16 cellular contexts compared by ENCODE assay signal in the genomic region with DNA sequence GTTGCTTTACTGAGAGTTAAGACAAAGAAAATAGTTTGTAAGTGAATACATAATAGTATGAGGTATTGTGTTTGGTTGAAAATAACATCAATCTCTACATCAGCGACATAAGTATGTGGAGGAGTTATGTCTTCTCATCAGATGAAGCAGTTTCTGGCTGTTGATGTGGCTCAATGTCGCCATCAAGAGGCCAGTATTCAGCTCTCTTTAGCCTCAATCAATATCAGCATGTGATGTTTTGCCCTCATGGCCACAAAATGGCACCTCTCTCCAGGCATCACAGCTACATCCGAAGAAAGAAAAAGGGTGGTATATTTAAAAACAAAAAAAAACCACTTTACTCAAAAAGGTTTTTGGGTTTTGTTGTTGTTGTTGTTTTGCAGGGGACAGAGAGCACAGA.
DNase-seq lines count a peak whose midpoint lies in the region; TF ChIP-seq lines count a peak whose summit lies in the region.
"Had no signal": no experiment of that assay in that cellular context is flagged by ENCODE, and none has a peak within 500 bp of the region (broad histone marks: within the 10 kb centered on the region; RNA-seq: fewer than 3 reads in every experiment).

No MANE protein-coding gene starts in this region.

- POLR2A ChIA-PET in CD8-positive, alpha-beta memory T cell (lab: Charles Lee): no interaction called here

- TF ChIP-seq CTCF in choroid plexus epithelial cell (conservative IDR thresholded peaks at IDR 0.05; ENCODE audit: low read depth, low read length) (peak; percentile 34), transverse colon (IDR thresholded peaks at IDR 0.05) (peak in 3 of 5 experiments; percentile 23 to 27 (median 24))

- peak; percentile 9 for DNase-seq in NCI-H82 (lab: John Stamatoyannopoulos, UW)
- no peak for DNase-seq in NCI-H82 treated with DMSO at 0.1 percent for 48 hours (lab: John Stamatoyannopoulos, UW; ENCODE audit: unreplicated experiment)
- DNase-seq in NCI-H526 (lab: John Stamatoyannopoulos, UW): peak; percentile 69 to 83
- peak; percentile 35 for DNase-seq in choroid plexus epithelial cell (ENCODE audit: low read depth)
- no peak for DNase-seq in transverse colon
- DNase-seq in G401 (ENCODE audit: low spot score): no peak
- no peak for DNase-seq in activated CD8-positive, alpha-beta memory T cell treated with anti-CD3 and anti-CD28 coated beads, Interleukin-2, amount 50 U/mL, for 48 hours
- no peak for DNase-seq in CD8-positive, alpha-beta memory T cell
- DNase-seq: activated CD8-positive, alpha-beta T cell treated with anti-CD3 and anti-CD28 coated beads, Interleukin-2, amount 10 ng/mL, durations not matched to agents 7 days and 5 days; heart left ventricle; lower lobe of right lung; NCI-H1436; occipital lobe; Peyer's patch; T1000 had no signal

- H3K9me3 Mint-ChIP-seq in CD8-positive, alpha-beta memory T cell: peaks cover 12 to 30% (median 19%) of the 10 kb centered on the region in 5 donors

- in situ Hi-C loops in transverse colon (cut with MboI; ENCODE audit: low pct_ligation_motif_present in 1 of 4, low pct_unique_long_range_greater_than_20kb in 1 of 4, low sequenced_read_pairs in 3 of 4) (no loop called here), G401 (cut with HindIII; ENCODE audit: low sequenced_read_pairs) (no loop called here)

- CTCF ChIA-PET in CD8-positive, alpha-beta memory T cell (lab: Charles Lee): no interaction called here

- intact Hi-C loops in transverse colon (cut with DNase I; ENCODE audit: low total_unique reads): no loop called here

- WGBS in transverse colon (ENCODE audit: low coverage in 1 of 2), 2 donors: 52 to 82% methylated on average over 2 to 3 of the region's 3 CpGs

- H3K36me3 ChIP-seq in transverse colon: no peaks in the 10 kb centered on the region
- no peaks in the 10 kb centered on the region for H3K36me3 ChIP-seq in CD8-positive, alpha-beta memory T cell (ENCODE audit: insufficient read depth, low read length)
- H3K36me3 ChIP-seq: heart left ventricle, lower lobe of right lung, Peyer's patch had no signal

- H3K4me1 ChIP-seq in transverse colon: no peaks in the 10 kb centered on the region
- no peaks in the 10 kb centered on the region for H3K4me1 ChIP-seq in CD8-positive, alpha-beta memory T cell (ENCODE audit: insufficient read depth, low read length)
- H3K4me1 ChIP-seq: heart left ventricle, lower lobe of right lung, Peyer's patch had no signal

- TF ChIP-seq EP300 in transverse colon (IDR thresholded peaks at IDR 0.05; ENCODE audit: low read depth): no peak

- no peak overlapping the region for H3K4me3 Mint-ChIP-seq in CD8-positive, alpha-beta memory T cell
- H3K4me3 Mint-ChIP-seq: activated CD8-positive, alpha-beta T cell treated with anti-CD3 and anti-CD28 coated beads, Interleukin-2, amount 10 ng/mL, durations not matched to agents 7 days and 5 days; activated naive CD4-positive, alpha-beta T cell treated with anti-CD3 and anti-CD28 coated beads, Interleukin-2, amount 50 U/mL, for 24 hours had no signal

- no peak overlapping the region for H3K27ac ChIP-seq in transverse colon
- H3K27ac ChIP-seq in CD8-positive, alpha-beta memory T cell (ENCODE audit: low read depth, low read length): no peak overlapping the region
- H3K27ac ChIP-seq: heart left ventricle, lower lobe of right lung, Peyer's patch had no signal

- H3K4me1 Mint-ChIP-seq in CD8-positive, alpha-beta memory T cell: no peaks in the 10 kb centered on the region
- H3K4me1 Mint-ChIP-seq: activated naive CD4-positive, alpha-beta T cell treated with anti-CD3 and anti-CD28 coated beads, Interleukin-2, amount 50 U/mL, for 24 hours had no signal

- H3K4me3 ChIP-seq in choroid plexus epithelial cell (ENCODE audit: low read depth, low read length) (no peak overlapping the region), transverse colon (no peak overlapping the region)
- H3K4me3 ChIP-seq in CD8-positive, alpha-beta memory T cell (ENCODE audit: low read length): no peak overlapping the region
- H3K4me3 ChIP-seq: heart left ventricle, lower lobe of right lung, Peyer's patch had no signal

- no peaks in the 10 kb centered on the region for H3K27me3 Mint-ChIP-seq in CD8-positive, alpha-beta memory T cell
- H3K27me3 Mint-ChIP-seq: activated naive CD4-positive, alpha-beta T cell treated with anti-CD3 and anti-CD28 coated beads, Interleukin-2, amount 50 U/mL, for 24 hours had no signal

- TF ChIP-seq POLR2A in transverse colon (IDR thresholded peaks at IDR 0.05): no peak

- H3K27ac Mint-ChIP-seq in CD8-positive, alpha-beta memory T cell: no peak overlapping the region
- H3K27ac Mint-ChIP-seq: activated CD8-positive, alpha-beta T cell treated with anti-CD3 and anti-CD28 coated beads, Interleukin-2, amount 10 ng/mL, durations not matched to agents 7 days and 5 days; activated naive CD4-positive, alpha-beta T cell treated with anti-CD3 and anti-CD28 coated beads, Interleukin-2, amount 50 U/mL, for 24 hours had no signal

- no peaks in the 10 kb centered on the region for H3K27me3 ChIP-seq in transverse colon
- no peaks in the 10 kb centered on the region for H3K27me3 ChIP-seq in CD8-positive, alpha-beta memory T cell (ENCODE audit: insufficient read depth, low read length, poor library complexity, severe bottlenecking)
- H3K27me3 ChIP-seq: heart left ventricle, Peyer's patch had no signal

- no peaks in the 10 kb centered on the region for H3K9me3 ChIP-seq in transverse colon
- H3K9me3 ChIP-seq in CD8-positive, alpha-beta memory T cell (ENCODE audit: low read length): no peaks in the 10 kb centered on the region
- H3K9me3 ChIP-seq: lower lobe of right lung, Peyer's patch had no signal

- no peaks in the 10 kb centered on the region for H3K36me3 Mint-ChIP-seq in CD8-positive, alpha-beta memory T cell

Comparison
In these comparisons a context has a peak if more than half of its experiments do, and no peak if none do; other contexts are left out.
1. DNase-seq: peak in NCI-H82 (single experiment), NCI-H526 (2 of 2) and choroid plexus epithelial cell (single experiment); none in NCI-H82 treated with DMSO at 0.1 percent for 48 hours (single experiment), transverse colon (single experiment), G401 (single experiment), activated CD8-positive, alpha-beta memory T cell treated with anti-CD3 and anti-CD28 coated beads, Interleukin-2, amount 50 U/mL, for 48 hours (single experiment) and CD8-positive, alpha-beta memory T cell (0 of 5).